Comparison of ENCODE assay signal across 29 cellular contexts in the genomic region with DNA sequence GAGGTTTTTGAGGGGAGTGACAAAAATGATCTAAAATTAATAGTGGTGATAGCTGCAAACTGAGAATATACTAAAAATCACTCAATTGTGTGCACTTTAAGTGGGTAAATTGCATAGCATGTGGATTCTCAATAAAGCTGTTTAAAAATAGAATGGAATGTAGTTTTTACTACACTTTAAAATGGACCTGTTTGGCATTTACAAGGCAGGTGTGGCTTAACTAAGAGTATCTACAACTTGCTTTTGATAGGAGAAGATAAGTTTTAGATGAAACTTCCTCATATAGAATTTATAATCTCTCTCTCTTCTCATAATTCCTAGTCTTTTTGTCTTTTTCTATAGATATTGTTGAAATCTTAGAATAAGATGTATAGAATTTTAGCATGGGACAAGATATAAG. TPM values are rescaled to one million over a fixed set of nuclear protein-coding genes. Genes with fewer than 3 reads are reported as not detected.
"Had no signal": no experiment of that assay in that cellular context is flagged by ENCODE, and none has a peak within 500 bp of the region (broad histone marks: within the 10 kb centered on the region; RNA-seq: fewer than 3 reads in every experiment).

No MANE protein-coding gene starts in this region.

- ATAC-seq: activated CD8-positive, alpha-beta memory T cell treated with anti-CD3 and anti-CD28 coated beads, Interleukin-2, amount 10 ng/mL, durations not matched to agents 7 days and 5 days; K562 had no signal

- H3K4me3 ChIP-seq: ascending aorta, cardiac muscle cell, K562 had no signal

- H3K27ac ChIP-seq: ascending aorta, cardiac muscle cell, WERI-Rb-1 had no signal

- DNase-seq: activated CD4-positive, alpha-beta memory T cell treated with anti-CD3 and anti-CD28 coated beads, Interleukin-2, amount 10 ng/mL, durations not matched to agents 7 days and 5 days; activated CD4-positive, alpha-beta T cell treated with anti-CD3 and anti-CD28 coated beads for 1 hour; activated CD4-positive, alpha-beta T cell treated with anti-CD3 and anti-CD28 coated beads for 48 hours; activated CD4-positive, CD25-positive, alpha-beta regulatory T cell; activated CD8-positive, alpha-beta memory T cell treated with anti-CD3 and anti-CD28 coated beads for 24 hours; activated CD8-positive, alpha-beta memory T cell treated with anti-CD3 and anti-CD28 coated beads, Interleukin-2, amount 10 ng/mL, durations not matched to agents 7 days and 5 days; activated CD8-positive, alpha-beta memory T cell treated with anti-CD3 and anti-CD28 coated beads, Interleukin-2, amount 50 U/mL, for 48 hours; activated gamma-delta T cell; activated naive CD4-positive, alpha-beta T cell treated with Interleukin-2 at 50 U/mL for 16 hours; activated naive CD8-positive, alpha-beta T cell treated with anti-CD3 and anti-CD28 coated beads, Interleukin-2, amount 10 ng/mL, durations not matched to agents 7 days and 5 days; activated T-cell treated with anti-CD3 and anti-CD28 coated beads, Interleukin-2, amount 50 U/mL, for 48 hours; amygdala; NCI-H1092; NCI-H1436 treated with DMSO at 0.1 percent for 48 hours; NCI-H1694 treated with DMSO at 0.1 percent for 48 hours; NCI-H2029; NCI-H345; NCI-H524 treated with DMSO at 0.1 percent for 48 hours; NK-92 treated with Interleukin-12 subunit alpha and Interleukin-12 subunit beta, amount 100 ng/mL, for 24 hours; Right ventricle myocardium superior; SW 1271; T1000; WERI-Rb-1 had no signal

- H3K9me3 ChIP-seq: ascending aorta had no signal

- H3K27me3 ChIP-seq: ascending aorta, cardiac muscle cell had no signal

- FAIRE-seq: K562 had no signal

- H3K36me3 ChIP-seq: ascending aorta, cardiac muscle cell, WERI-Rb-1 had no signal

RNA-seq across cellular contexts. Expression of gene THRB, which starts 40.3 kb away (rescaled TPM):
- total RNA-seq: activated CD4-positive, alpha-beta memory T cell treated with anti-CD3 and anti-CD28 coated beads, Interleukin-2, amount 10 ng/mL, durations not matched to agents 7 days and 5 days; activated CD8-positive, alpha-beta memory T cell treated with anti-CD3 and anti-CD28 coated beads, Interleukin-2, amount 10 ng/mL, durations not matched to agents 7 days and 5 days; activated naive CD8-positive, alpha-beta T cell treated with anti-CD3 and anti-CD28 coated beads, Interleukin-2, amount 10 ng/mL, durations not matched to agents 7 days and 5 days; activated T-helper 2 cell treated with anti-CD3 and anti-CD28 coated beads, Interferon-gamma antibody, Interleukin-2, Interleukin-4, amounts not matched to agents 10 μg/mL and 5 μg/mL and 100 μg/mL, durations not matched to agents 14 hours and 24 hours and 36 hours; T-helper 1 cell treated with Interleukin-12 subunit alpha and Interleukin-12 subunit beta and Interleukin-4 antibody, amounts not matched to agents 30 ng/mL and 1 ng/mL, for 36 hours; T-helper 2 cell treated with Interferon-gamma antibody and Interleukin-4, amounts not matched to agents 100 ng/mL and 5 ng/mL, for 36 hours had no signal
